1 cellular context compared by ENCODE assay signal in genomic region chr22:50148991-50149721, GRCh38.
TF ChIP-seq lines count a peak whose summit lies in the region.

No MANE protein-coding gene starts in this region.

TF ChIP-seq in HepG2, 621 proteins besides CTCF, POLR2A, EP300 and RAD21 (continued from another document and continues in another):
- TF ChIP-seq SOX6 (IDR thresholded peaks at IDR 0.05) (no peak), SOX6 (CRISPR knock-in tag; IDR thresholded peaks at IDR 0.05) (no peak), HIVEP1 (CRISPR knock-in tag; IDR thresholded peaks at IDR 0.05) (no peak), ZSCAN12 (CRISPR knock-in tag; IDR thresholded peaks at IDR 0.05) (no peak), HIC2 (CRISPR knock-in tag; IDR thresholded peaks at IDR 0.05; ENCODE audit: low read depth) (no peak), ZNF580 (CRISPR knock-in tag; IDR thresholded peaks at IDR 0.05; ENCODE audit: borderline replicate concordance, low read depth) (0 out of 2 replicates have a peak, but pooled peaks have one; percentile 32), HMG20A (CRISPR knock-in tag; IDR thresholded peaks at IDR 0.05; ENCODE audit: borderline replicate concordance) (no peak), ARNT (IDR thresholded peaks at IDR 0.05) (no peak), ZNF558 (CRISPR knock-in tag; IDR thresholded peaks at IDR 0.05; ENCODE audit: borderline replicate concordance) (no peak), STAG1 (CRISPR knock-in tag; IDR thresholded peaks at IDR 0.05) (peak; percentile 84), PATZ1 (CRISPR knock-in tag; IDR thresholded peaks at IDR 0.05) (peak; percentile 41; the same call in 1 of the 2 replicates), HDAC2 (CRISPR knock-in tag; IDR thresholded peaks at IDR 0.05) (0 out of 2 replicates have a peak, but pooled peaks have one; percentile 38), CENPX (CRISPR knock-in tag; IDR thresholded peaks at IDR 0.05) (no peak), PRPF4 (IDR thresholded peaks at IDR 0.05; ENCODE audit: low read depth, low read length, poor library complexity, severe bottlenecking) (no peak), ZNF614 (CRISPR knock-in tag; IDR thresholded peaks at IDR 0.05; ENCODE audit: borderline replicate concordance) (no peak), SOX5 (CRISPR knock-in tag; IDR thresholded peaks at IDR 0.05; ENCODE audit: borderline replicate concordance) (0 out of 2 replicates have a peak, but pooled peaks have one; percentile 16), ZNF333 (CRISPR knock-in tag; IDR thresholded peaks at IDR 0.05; ENCODE audit: borderline replicate concordance) (no peak), GTF3A (CRISPR knock-in tag; conservative IDR thresholded peaks at IDR 0.05) (no peak), ESRRA (CRISPR knock-in tag; IDR thresholded peaks at IDR 0.05; ENCODE audit: low read depth) (no peak), ZFP37 (CRISPR knock-in tag; IDR thresholded peaks at IDR 0.05; ENCODE audit: borderline replicate concordance) (no peak), SMAD9 (CRISPR knock-in tag; IDR thresholded peaks at IDR 0.05) (no peak), ZEB1 (IDR thresholded peaks at IDR 0.05; ENCODE audit: insufficient replicate concordance, low read depth) (no peak), WIZ (CRISPR knock-in tag; IDR thresholded peaks at IDR 0.05) (no peak), PHF8 (CRISPR knock-in tag; IDR thresholded peaks at IDR 0.05) (no peak), ATF1 (CRISPR knock-in tag; IDR thresholded peaks at IDR 0.05) (no peak), RBM39 (IDR thresholded peaks at IDR 0.05; ENCODE audit: low read depth, low read length, poor library complexity, severe bottlenecking) (no peak), ZKSCAN1 (IDR thresholded peaks at IDR 0.05; ENCODE audit: low read length) (no peak), ZNF687 (CRISPR knock-in tag; IDR thresholded peaks at IDR 0.05) (peak; percentile 47), ZNF232 (CRISPR knock-in tag; IDR thresholded peaks at IDR 0.05; ENCODE audit: borderline replicate concordance) (no peak; the same call in 1 of the 2 replicates), SCMH1 (CRISPR knock-in tag; IDR thresholded peaks at IDR 0.05; ENCODE audit: borderline replicate concordance) (no peak), ZNF597 (CRISPR knock-in tag; IDR thresholded peaks at IDR 0.05) (no peak), ZNF678 (CRISPR knock-in tag; IDR thresholded peaks at IDR 0.05) (no peak), ZNF782 (CRISPR knock-in tag; IDR thresholded peaks at IDR 0.05; ENCODE audit: borderline replicate concordance) (no peak), HOXA3 (CRISPR knock-in tag; IDR thresholded peaks at IDR 0.05) (peak; percentile 49; the same call in 1 of the 2 replicates), MXD3 (CRISPR knock-in tag; IDR thresholded peaks at IDR 0.05) (no peak), ZXDC (CRISPR knock-in tag; IDR thresholded peaks at IDR 0.05) (no peak), GRHL1 (CRISPR knock-in tag; conservative IDR thresholded peaks at IDR 0.05) (no peak), RFX1 (IDR thresholded peaks at IDR 0.05) (no peak), TFDP1 (CRISPR knock-in tag; IDR thresholded peaks at IDR 0.05; ENCODE audit: borderline replicate concordance) (no peak), ZNF431 (CRISPR knock-in tag; IDR thresholded peaks at IDR 0.05; ENCODE audit: borderline replicate concordance, low read depth) (0 out of 2 replicates have a peak, but pooled peaks have one; percentile 35), MTF1 (CRISPR knock-in tag; IDR thresholded peaks at IDR 0.05) (no peak), PAXIP1 (CRISPR knock-in tag; conservative IDR thresholded peaks at IDR 0.05) (no peak), BRCA1 (CRISPR knock-in tag; IDR thresholded peaks at IDR 0.05) (no peak), GABPA (IDR thresholded peaks at IDR 0.05; ENCODE audit: low read depth, low read length) (no peak), GABPA (CRISPR knock-in tag; IDR thresholded peaks at IDR 0.05; ENCODE audit: low read depth) (no peak)
